Comparison of ENCODE assay signal across 31 cellular contexts in the genomic region with DNA sequence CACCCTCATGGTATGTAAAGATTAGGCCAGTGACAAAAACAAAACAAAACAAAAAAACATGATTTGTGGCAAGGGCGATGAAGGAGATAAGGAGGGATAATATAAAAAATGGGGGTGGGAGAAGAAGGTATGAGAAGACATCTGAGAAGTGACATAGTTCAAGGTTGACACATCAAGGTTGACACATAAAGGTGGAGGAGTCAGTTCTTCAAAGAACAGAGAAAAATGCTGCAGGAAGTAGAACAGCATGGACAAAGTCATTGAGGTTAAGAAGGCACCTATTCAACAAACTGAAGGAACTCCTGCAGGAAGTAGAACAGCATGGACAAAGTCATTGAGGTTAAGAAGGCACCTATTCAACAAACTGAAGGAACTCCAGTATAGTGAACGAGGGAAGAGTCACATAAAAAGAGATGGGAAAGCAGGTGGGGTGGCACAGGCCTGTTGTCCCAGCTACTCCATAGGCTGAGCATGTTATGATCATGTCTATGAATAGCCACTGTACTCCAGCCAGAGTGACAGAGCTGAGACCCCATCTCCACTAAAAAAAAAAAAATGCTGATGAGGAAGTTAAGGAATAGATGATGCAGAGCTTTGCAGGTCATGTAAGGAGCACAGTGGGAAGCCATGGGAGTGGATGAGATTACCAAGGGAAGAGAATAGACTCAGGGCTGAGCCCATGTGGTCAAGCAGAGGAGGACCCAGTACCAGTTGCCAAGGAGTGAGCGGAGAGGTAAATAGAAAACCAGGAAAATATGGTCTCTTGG.
"Had no signal": no experiment of that assay in that cellular context is flagged by ENCODE, and none has a peak within 500 bp of the region (broad histone marks: within the 10 kb centered on the region; RNA-seq: fewer than 3 reads in every experiment).

No MANE protein-coding gene starts in this region.

- H3K9me3 Mint-ChIP-seq: activated naive CD8-positive, alpha-beta T cell treated with anti-CD3 and anti-CD28 coated beads, Interleukin-2, amount 10 ng/mL, durations not matched to agents 7 days and 5 days; activated T-cell treated with anti-CD3 and anti-CD28 coated beads, Interleukin-2, amount 50 U/mL, for 24 hours; mesothelial cell of epicardium; naive B cell; nephron progenitor cell; stimulated activated naive CD8-positive, alpha-beta T cell treated with anti-CD3 and anti-CD28 coated beads, Interleukin-15, Interleukin-2, amounts not matched to agents 100 ng/mL and 50 ng/mL, for 24 hours; T-cell had no signal

- H3K36me3 ChIP-seq: ovary, upper lobe of left lung, vagina had no signal

- H3K27ac ChIP-seq: epithelial cell of prostate, ovary, skin epidermis, upper lobe of left lung, vagina had no signal

- H3K4me3 ChIP-seq: ovary, skin epidermis, upper lobe of left lung, vagina had no signal

- H3K9me3 ChIP-seq: ovary, upper lobe of left lung, vagina had no signal

- H3K27me3 Mint-ChIP-seq: activated naive CD8-positive, alpha-beta T cell treated with anti-CD3 and anti-CD28 coated beads, Interleukin-2, amount 10 ng/mL, durations not matched to agents 7 days and 5 days; activated T-cell treated with anti-CD3 and anti-CD28 coated beads, Interleukin-2, amount 50 U/mL, for 24 hours; progenitor cell of endocrine pancreas; T-cell had no signal

- H3K4me3 Mint-ChIP-seq: activated naive CD8-positive, alpha-beta T cell treated with anti-CD3 and anti-CD28 coated beads, Interleukin-2, amount 10 ng/mL, durations not matched to agents 7 days and 5 days; activated T-cell treated with anti-CD3 and anti-CD28 coated beads, Interleukin-2, amount 50 U/mL, for 24 hours; mesothelial cell of epicardium; naive B cell; nephron progenitor cell; stimulated activated naive CD8-positive, alpha-beta T cell treated with anti-CD3 and anti-CD28 coated beads, Interleukin-15, Interleukin-2, amounts not matched to agents 100 ng/mL and 50 ng/mL, for 24 hours; T-cell had no signal

- FAIRE-seq: bronchial epithelial cell, colon, frontal cortex, islet of Langerhans had no signal

- DNase-seq: activated CD4-positive, alpha-beta T cell treated with anti-CD3 and anti-CD28 coated beads for 4 hours; activated CD4-positive, alpha-beta T cell treated with anti-CD3 and anti-CD28 coated beads, Interleukin-2, amount 50 U/mL, for 48 hours; activated CD4-positive, CD25-positive, alpha-beta regulatory T cell; activated CD8-positive, alpha-beta memory T cell treated with anti-CD3 and anti-CD28 coated beads, Interleukin-2, amount 50 U/mL, for 48 hours; activated naive CD4-positive, alpha-beta T cell treated with Interleukin-2 at 50 U/mL for 16 hours; activated naive CD8-positive, alpha-beta T cell treated with anti-CD3 and anti-CD28 coated beads, Interleukin-2, amount 10 ng/mL, durations not matched to agents 7 days and 5 days; activated T-cell treated with anti-CD3 and anti-CD28 coated beads, Interleukin-2, amount 50 U/mL, for 24 hours; amniotic stem cell; dermis blood vessel endothelial cell; effector CD4-positive, alpha-beta T cell; glutamatergic neuron; left cardiac atrium; mammary epithelial cell; naive B cell; nephron progenitor cell; ovary; stimulated activated CD4-positive, alpha-beta T cell treated with anti-CD3 and anti-CD28 coated beads, Interleukin-12 subunit alpha, Interleukin-12 subunit beta, amount 100 ng/mL, for 4 hours; stimulated activated CD4-positive, alpha-beta T cell treated with anti-CD3 and anti-CD28 coated beads, Interleukin-4, amount 100 ng/mL, for 1 hour; T-cell; upper lobe of left lung had no signal

- H3K36me3 Mint-ChIP-seq: activated naive CD8-positive, alpha-beta T cell treated with anti-CD3 and anti-CD28 coated beads, Interleukin-2, amount 10 ng/mL, durations not matched to agents 7 days and 5 days; mesothelial cell of epicardium; naive B cell had no signal

- H3K27ac Mint-ChIP-seq: activated naive CD8-positive, alpha-beta T cell treated with anti-CD3 and anti-CD28 coated beads, Interleukin-2, amount 10 ng/mL, durations not matched to agents 7 days and 5 days; activated T-cell treated with anti-CD3 and anti-CD28 coated beads, Interleukin-2, amount 50 U/mL, for 24 hours; mesothelial cell of epicardium; naive B cell; nephron progenitor cell; progenitor cell of endocrine pancreas; stimulated activated naive CD8-positive, alpha-beta T cell treated with anti-CD3 and anti-CD28 coated beads, Interleukin-15, Interleukin-2, amounts not matched to agents 100 ng/mL and 50 ng/mL, for 24 hours; T-cell had no signal

- H3K4me1 ChIP-seq: vagina had no signal

- H3K27me3 ChIP-seq: ovary, upper lobe of left lung, vagina had no signal

- ATAC-seq: left cardiac atrium, sciatic nerve, T-cell had no signal
